8 cellular contexts compared by ENCODE assay signal in genomic region chr12:54378791-54379400, GRCh38. TPM values are rescaled to one million over a fixed set of nuclear protein-coding genes. Genes with fewer than 3 reads are reported as not detected.
A peak's percentile ranks its signal among the peaks of the same experiment; 100 is the strongest.
DNase-seq lines count a peak whose midpoint lies in the region; ATAC-seq and TF ChIP-seq lines count a peak whose summit lies in the region.

No MANE protein-coding gene starts in this region.

- H2BK5ac ChIP-seq in mesendoderm (ENCODE audit: low read length) = no peak overlapping the region

- H3K27me3 ChIP-seq in endocrine pancreas (ENCODE audit: control insufficient read depth, insufficient read depth, low read length) (no peaks in the 10 kb centered on the region), mesendoderm (ENCODE audit: insufficient read depth, low read length, poor library complexity) (no peaks in the 10 kb centered on the region), vagina (no peaks in the 10 kb centered on the region)

- peak overlapping the region; percentile 99 for H3K9ac ChIP-seq in endocrine pancreas (ENCODE audit: control insufficient read depth, insufficient read depth, low read length)
- peak overlapping the region; percentile 51 for H3K9ac ChIP-seq in mesendoderm (ENCODE audit: low read length)

- H3K4me1 ChIP-seq in endocrine pancreas (ENCODE audit: control insufficient read depth, insufficient read depth, low read length) = no peaks in the 10 kb centered on the region
- H3K4me1 ChIP-seq in mesendoderm (ENCODE audit: control insufficient read depth, low read depth, low read length) = peaks cover 11% of the 10 kb centered on the region
- peaks cover 65% of the 10 kb centered on the region for H3K4me1 ChIP-seq in vagina

- DNase-seq in activated naive CD4-positive, alpha-beta T cell treated with anti-CD3 and anti-CD28 coated beads, Interleukin-2, amount 50 U/mL, for 72 hours (ENCODE audit: low spot score in 2 of 2) = no peak
- DNase-seq in activated naive CD4-positive, alpha-beta T cell treated with Interleukin-2 at 50 U/mL for 16 hours = no peak
- DNase-seq in RPMI8226 = peak; percentile 74
- DNase-seq in mesendoderm = peak; percentile 86
- DNase-seq in vagina (ENCODE audit: extremely low spot score in 2 of 2) = no peak

- H3K9me3 Mint-ChIP-seq in activated naive CD4-positive, alpha-beta T cell treated with anti-CD3 and anti-CD28 coated beads, Interleukin-2, amount 50 U/mL, for 72 hours = no peaks in the 10 kb centered on the region

- H3K79me1 ChIP-seq in mesendoderm (ENCODE audit: low read length) = no peaks in the 10 kb centered on the region

- no CpG with 5 or more reads among the region's 49 CpGs for WGBS in mesendoderm (ENCODE audit: extremely low coverage, insufficient coverage, low lambda C conversion rate)

- no peak overlapping the region for H2BK120ac ChIP-seq in mesendoderm (ENCODE audit: low read depth, low read length)

- H3K9me3 ChIP-seq in endocrine pancreas (ENCODE audit: control insufficient read depth, low read length) (no peaks in the 10 kb centered on the region), vagina (no peaks in the 10 kb centered on the region)

- H3K36me3 ChIP-seq in endocrine pancreas (ENCODE audit: control insufficient read depth, insufficient read depth, low read length) (no peaks in the 10 kb centered on the region), mesendoderm (ENCODE audit: control insufficient read depth, insufficient read depth, low read length) (no peaks in the 10 kb centered on the region), vagina (no peaks in the 10 kb centered on the region)

- ATAC-seq in activated naive CD4-positive, alpha-beta T cell treated with anti-CD3 and anti-CD28 coated beads, Interleukin-2, amount 50 U/mL, for 72 hours = peak; percentile 17 to 27
- ATAC-seq in GM18519 (IDR thresholded peaks at IDR 0.05; ENCODE audit: low FRiP score, unreplicated experiment) (no peak), GM21717 (IDR thresholded peaks at IDR 0.05; ENCODE audit: unreplicated experiment) (no peak)

- H3K56ac ChIP-seq in mesendoderm (ENCODE audit: low read length) = peak overlapping the region; percentile 69

- no peak overlapping the region for H4K8ac ChIP-seq in mesendoderm (ENCODE audit: low read depth, low read length)

- no peak overlapping the region for H4K5ac ChIP-seq in mesendoderm (ENCODE audit: low read length)

- H3K79me2 ChIP-seq in mesendoderm (ENCODE audit: control insufficient read depth, insufficient read depth, low read length) = no peaks in the 10 kb centered on the region

- TF ChIP-seq CTCF in vagina (IDR thresholded peaks at IDR 0.05) = no peak

- no peak overlapping the region for H3K23ac ChIP-seq in mesendoderm (ENCODE audit: low read length)

- no peak overlapping the region for H2BK15ac ChIP-seq in mesendoderm (replicated peaks; ENCODE audit: low read depth)

- TF ChIP-seq POLR2A in vagina (IDR thresholded peaks at IDR 0.05) = peak in 1 of 2 donors; percentile 31

- H3K27ac ChIP-seq in mesendoderm (ENCODE audit: low read depth, low read length) (no peak overlapping the region), vagina (peak overlapping the region; percentile 93)

- no peak overlapping the region for H3K27ac Mint-ChIP-seq in activated naive CD4-positive, alpha-beta T cell treated with anti-CD3 and anti-CD28 coated beads, Interleukin-2, amount 50 U/mL, for 72 hours

- peak overlapping the region; percentile 41 for H3K18ac ChIP-seq in mesendoderm (ENCODE audit: low read length)

- intact Hi-C loops in vagina (cut with DNase I) = no loop called here

- no peak overlapping the region for H3K4ac ChIP-seq in mesendoderm (ENCODE audit: low read depth, low read length)

- H3K36me3 Mint-ChIP-seq in activated naive CD4-positive, alpha-beta T cell treated with anti-CD3 and anti-CD28 coated beads, Interleukin-2, amount 50 U/mL, for 72 hours = no peaks in the 10 kb centered on the region

- peak overlapping the region; percentile 60 for H3K4me2 ChIP-seq in mesendoderm (ENCODE audit: low read length)

- peak overlapping the region; percentile 72 for H3K4me3 ChIP-seq in endocrine pancreas (ENCODE audit: control insufficient read depth, insufficient read depth, low read length)
- H3K4me3 ChIP-seq in mesendoderm (ENCODE audit: low read length) = no peak overlapping the region
- H3K4me3 ChIP-seq in vagina = peak overlapping the region; percentile 48 to 51

- no peak overlapping the region for H2AK5ac ChIP-seq in mesendoderm (ENCODE audit: low read length)

RNA-seq across cellular contexts. Expression of gene ZNF385A, which starts 5.6 kb away (rescaled TPM):
- total RNA-seq in activated naive CD4-positive, alpha-beta T cell treated with anti-CD3 and anti-CD28 coated beads, Interleukin-2, amount 50 U/mL, for 72 hours = 1 to 10 TPM; 1.2 to 1.8 TPM
- polyA plus RNA-seq in mesendoderm (2013, experiment 1 of 2) = 6.6 TPM
- polyA plus RNA-seq in mesendoderm (2013, experiment 2 of 2) = 6.0 TPM
- 38.8 TPM for total RNA-seq in vagina

RNA-seq across cellular contexts. Expression of gene GPR84, which starts 14.6 kb away (rescaled TPM):
- total RNA-seq in activated naive CD4-positive, alpha-beta T cell treated with anti-CD3 and anti-CD28 coated beads, Interleukin-2, amount 50 U/mL, for 72 hours = 1 to 10 TPM; 2.0 to 4.1 TPM
- polyA plus RNA-seq in mesendoderm (2013, experiment 1 of 2) = not detected
- polyA plus RNA-seq in mesendoderm (2013, experiment 2 of 2) = not detected
- not detected for total RNA-seq in vagina

RNA-seq across cellular contexts. Expression of gene ITGA5, which starts 40.2 kb away (rescaled TPM):
- 10 to 100 TPM; 29.4 to 53.5 TPM for total RNA-seq in activated naive CD4-positive, alpha-beta T cell treated with anti-CD3 and anti-CD28 coated beads, Interleukin-2, amount 50 U/mL, for 72 hours
- 39.8 TPM for polyA plus RNA-seq in mesendoderm (2013, experiment 1 of 2)
- polyA plus RNA-seq in mesendoderm (2013, experiment 2 of 2) = 35.6 TPM
- 95.0 TPM for total RNA-seq in vagina

RNA-seq across cellular contexts. Expression of gene COPZ1, which starts 54.0 kb away (rescaled TPM):
- total RNA-seq in activated naive CD4-positive, alpha-beta T cell treated with anti-CD3 and anti-CD28 coated beads, Interleukin-2, amount 50 U/mL, for 72 hours = 100 to 1,000 TPM in 1 of 2 donors, 10 to 100 TPM in 1; 99.1 to 101 TPM
- polyA plus RNA-seq in mesendoderm (2013, experiment 1 of 2) = 105 TPM
- 99.7 TPM for polyA plus RNA-seq in mesendoderm (2013, experiment 2 of 2)
- total RNA-seq in vagina = 47.6 TPM

Comparison
In these comparisons a context has a peak if more than half of its experiments do, and no peak if none do; other contexts are left out.
1. ATAC-seq: peak in activated naive CD4-positive, alpha-beta T cell treated with anti-CD3 and anti-CD28 coated beads, Interleukin-2, amount 50 U/mL, for 72 hours (2 of 2); none in GM18519 (single experiment) and GM21717 (single experiment).
2. DNase-seq: peak in RPMI8226 (single experiment) and mesendoderm (single experiment); none in activated naive CD4-positive, alpha-beta T cell treated with anti-CD3 and anti-CD28 coated beads, Interleukin-2, amount 50 U/mL, for 72 hours (0 of 2), activated naive CD4-positive, alpha-beta T cell treated with Interleukin-2 at 50 U/mL for 16 hours (single experiment) and vagina (0 of 2).
3. RNA of gene ZNF385A, which starts 5.6 kb away (total RNA-seq): 38.8 TPM in vagina (single experiment); 1.2 to 1.8 TPM in activated naive CD4-positive, alpha-beta T cell treated with anti-CD3 and anti-CD28 coated beads, Interleukin-2, amount 50 U/mL, for 72 hours; every median in the first group is over 10 times any median in the second.